In the genomic region with DNA sequence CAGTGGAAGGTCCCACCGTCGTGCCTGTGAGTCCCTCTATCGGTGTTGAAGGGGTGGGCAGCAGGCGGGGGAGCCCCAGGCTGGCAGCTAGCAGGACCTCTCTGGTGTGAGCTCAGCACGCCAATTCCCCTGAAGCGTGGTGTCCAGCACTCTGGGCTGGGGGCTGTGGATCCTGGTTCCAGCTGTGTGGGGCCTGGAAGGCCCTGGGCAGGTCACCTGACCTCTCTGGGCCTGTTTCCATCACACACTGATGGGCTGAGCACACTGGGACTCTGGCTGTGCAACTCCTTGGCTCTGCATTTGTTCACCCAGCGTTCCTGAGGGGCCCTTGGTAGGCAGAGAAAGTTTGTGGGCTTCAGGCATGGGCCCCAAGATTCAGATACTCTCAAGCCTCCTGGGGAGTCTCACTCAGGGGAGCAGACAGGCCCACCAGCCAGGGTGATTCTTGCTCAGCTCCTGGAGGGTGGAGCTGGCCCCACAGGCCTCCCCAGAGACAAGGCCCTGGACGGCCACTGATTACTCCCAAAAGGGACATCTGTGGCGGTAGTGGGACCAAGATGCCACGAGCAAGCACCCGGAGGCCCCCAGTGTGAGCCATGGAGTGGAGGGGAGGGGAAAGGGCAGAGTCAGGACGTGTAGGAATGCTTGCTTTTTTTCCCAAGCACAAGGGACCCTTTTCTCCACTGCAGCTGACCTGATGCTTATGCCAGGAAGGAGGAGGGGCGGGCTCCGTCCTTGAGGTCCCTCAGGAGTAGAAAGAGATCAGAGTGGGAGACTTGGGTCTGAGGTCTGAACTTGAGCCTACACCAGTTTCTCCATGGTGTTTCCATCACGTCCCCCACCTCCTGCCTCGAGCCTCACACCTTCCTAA, we compare ENCODE assay signal across 19 cellular contexts. TPM values are rescaled to one million over a fixed set of nuclear protein-coding genes. Genes with fewer than 3 reads are reported as not detected.
A peak's percentile ranks its signal among the peaks of the same experiment; 100 is the strongest.
DNase-seq lines count a peak whose midpoint lies in the region; ATAC-seq, FAIRE-seq and TF ChIP-seq lines count a peak whose summit lies in the region.
"Had no signal": no experiment of that assay in that cellular context is flagged by ENCODE, and none has a peak within 500 bp of the region (broad histone marks: within the 10 kb centered on the region; RNA-seq: fewer than 3 reads in every experiment).

No MANE protein-coding gene starts in this region.

- no peak overlapping the region for H3K27ac ChIP-seq in WERI-Rb-1
- no peak overlapping the region for H3K27ac ChIP-seq in kidney (ENCODE audit: low read depth in 2 of 2, low read length in 2 of 2)
- H3K27ac ChIP-seq: HL-60, KMS-11 had no signal

- peaks cover 0 to 2% of the 10 kb centered on the region in 2 donors for H3K4me1 ChIP-seq in kidney (ENCODE audit: control insufficient read depth in 1 of 2, insufficient read depth in 1 of 2, low read depth in 1 of 2, low read length in 2 of 2)
- H3K4me1 ChIP-seq: BE2C had no signal

- TF ChIP-seq CTCF in WERI-Rb-1 (IDR thresholded peaks at IDR 0.05; ENCODE audit: low read depth, low read length), result no peak
- no peak for TF ChIP-seq CTCF in kidney (IDR thresholded peaks at IDR 0.05; ENCODE audit: borderline replicate concordance, extremely low read depth, insufficient read depth)

- H3K9ac ChIP-seq in kidney (ENCODE audit: low read length in 2 of 2), result no peak overlapping the region
- H3K9ac ChIP-seq: KMS-11 had no signal

- H3K9me3 ChIP-seq in WERI-Rb-1 (ENCODE audit: severe bottlenecking) (no peaks in the 10 kb centered on the region), kidney (ENCODE audit: control insufficient read depth in 1 of 2, low read length in 2 of 2) (no peaks in the 10 kb centered on the region)
- H3K9me3 ChIP-seq: BE2C had no signal

- peaks cover 4% of the 10 kb centered on the region for H3K27me3 ChIP-seq in WERI-Rb-1 (ENCODE audit: insufficient read depth, low read depth, severe bottlenecking)
- H3K27me3 ChIP-seq: BE2C had no signal

- H3K4me3 ChIP-seq in WERI-Rb-1 (ENCODE audit: low read depth, low read length) (no peak overlapping the region), kidney (ENCODE audit: low read length in 2 of 2) (no peak overlapping the region)

- no peak for ATAC-seq in GM18498 (IDR thresholded peaks at IDR 0.05; ENCODE audit: unreplicated experiment)
- no peak for ATAC-seq in GM19455 (IDR thresholded peaks at IDR 0.05; ENCODE audit: unreplicated experiment)

- intact Hi-C loops in kidney (cut with DNase I) (no loop called here), posterior vena cava (cut with DNase I) (loop anchor here in 1 of 2 donors (5.0 kb wide), 2 partner anchors 241 to 776 kb away; no protein-coding TSS in a partner anchor)

- H3K36me3 ChIP-seq in WERI-Rb-1 (peaks cover 40% of the 10 kb centered on the region), kidney (ENCODE audit: control insufficient read depth in 1 of 2, insufficient read depth in 2 of 2, low read length in 2 of 2) (no peaks in the 10 kb centered on the region)
- H3K36me3 ChIP-seq: BE2C had no signal

- FAIRE-seq in kidney (lab: Jason Lieb, UNC), result no peak
- FAIRE-seq: astrocyte, islet of Langerhans had no signal

- DNase-seq in WERI-Rb-1 (peak; percentile 4), kidney (peak; percentile 72), posterior vena cava (ENCODE audit: low spot score) (peak; percentile 72), cerebellar nuclear complex (lab: John Stamatoyannopoulos, UW) (no peak)
- peak; percentile 44 for DNase-seq in activated CD8-positive, alpha-beta memory T cell treated with anti-CD3 and anti-CD28 coated beads, Interleukin-2, amount 50 U/mL, for 48 hours
- DNase-seq: BE2C; NCI-H1105; NCI-H2171; stimulated activated CD4-positive, alpha-beta T cell treated with anti-CD3 and anti-CD28 coated beads, Interleukin-1b, Interleukin-23, amount 100 ng/mL, for 48 hours had no signal

RNA-seq across cellular contexts. Expression of a gene that starts 8.5 kb away (rescaled TPM):
- total RNA-seq in kidney, result not detected
- polyA plus RNA-seq in kidney (ENCODE audit: insufficient read depth, low read depth, low replicate concordance), result not detected
- total RNA-seq in posterior vena cava, result not detected
- total RNA-seq: activated T-helper 1 cell treated with anti-CD3 and anti-CD28 coated beads, Interleukin-12 subunit alpha, Interleukin-12 subunit beta, Interleukin-2, Interleukin-4 antibody, amounts not matched to agents 30 ng/mL and 10 ng/mL and 1 ng/mL, durations not matched to agents 14 hours and 24 hours and 36 hours; astrocyte; glomerular endothelial cell; T-helper 1 cell treated with Interleukin-12 subunit alpha and Interleukin-12 subunit beta and Interleukin-4 antibody, amounts not matched to agents 30 ng/mL and 1 ng/mL, for 36 hours had no signal
- polyA plus RNA-seq: esophagus had no signal

RNA-seq across cellular contexts. Expression of a gene that starts 35.5 kb away (rescaled TPM):
- 21.6 TPM for total RNA-seq in kidney
- 4.2 TPM for polyA plus RNA-seq in kidney (ENCODE audit: insufficient read depth, low read depth, low replicate concordance)
- 10 to 100 TPM; 11.9 to 18.5 TPM for total RNA-seq in posterior vena cava

Comparison
In these comparisons a context has a peak if more than half of its experiments do, and no peak if none do; other contexts are left out.
1. DNase-seq: peak in WERI-Rb-1 (single experiment), activated CD8-positive, alpha-beta memory T cell treated with anti-CD3 and anti-CD28 coated beads, Interleukin-2, amount 50 U/mL, for 48 hours (single experiment), kidney (single experiment) and posterior vena cava (single experiment); none in cerebellar nuclear complex (0 of 2).